25 cellular contexts compared by ENCODE assay signal in the genomic region with DNA sequence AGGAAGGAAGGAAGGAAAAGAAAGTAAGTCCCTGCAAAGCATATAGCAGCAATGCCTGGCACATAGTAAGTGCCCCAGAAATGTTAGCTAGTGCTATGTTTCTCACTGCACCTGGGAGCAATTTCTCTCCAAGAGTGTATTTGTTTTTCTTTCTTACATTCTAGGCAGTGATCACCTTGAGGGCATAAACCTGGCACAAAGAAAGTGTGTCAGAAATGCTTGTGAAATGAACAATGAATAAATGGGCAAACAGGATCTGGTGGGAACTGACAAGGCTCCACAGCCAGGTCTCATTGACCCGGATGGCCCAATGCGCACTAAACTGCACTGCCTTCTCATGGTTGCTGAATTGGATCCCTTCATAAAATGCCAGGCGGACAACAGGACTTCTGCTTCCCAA.
"Had no signal": no experiment of that assay in that cellular context is flagged by ENCODE, and none has a peak within 500 bp of the region (broad histone marks: within the 10 kb centered on the region; RNA-seq: fewer than 3 reads in every experiment).

No MANE protein-coding gene starts in this region.

- H3K36me3 ChIP-seq: neutrophil, right atrium auricular region, right lobe of liver, tibial nerve, uterus had no signal

- H2AFZ ChIP-seq: hepatocyte, parathyroid adenoma had no signal

- H3K9me3 Mint-ChIP-seq: natural killer cell treated with Interleukin-12 subunit alpha and Interleukin-12 subunit beta and Interleukin-15 and Interleukin-18, amount 100 ng/mL, for 72 hours; stimulated activated naive CD8-positive, alpha-beta T cell treated with anti-CD3 and anti-CD28 coated beads, Interleukin-15, amount 100 ng/mL, for 72 hours; type B pancreatic cell had no signal

- H3K79me2 ChIP-seq: hepatocyte, parathyroid adenoma had no signal

- H3K4me2 ChIP-seq: hepatocyte, smooth muscle cell had no signal

- H3K27ac Mint-ChIP-seq: memory B cell; naive thymus-derived CD4-positive, alpha-beta T cell; natural killer cell treated with Interleukin-12 subunit alpha and Interleukin-12 subunit beta and Interleukin-15 and Interleukin-18, amount 100 ng/mL, for 72 hours; stimulated activated memory B cell treated with anti-CD40 and anti-IgM and Interleukin-4, amounts not matched to agents 10 μg/mL and 1 μg/mL and 100 μg/mL, for 72 hours; stimulated activated naive CD8-positive, alpha-beta T cell treated with anti-CD3 and anti-CD28 coated beads, Interleukin-15, amount 100 ng/mL, for 72 hours; type B pancreatic cell had no signal

- H3K4me1 ChIP-seq: left ventricle myocardium inferior, parathyroid adenoma, psoas muscle, right atrium auricular region, right lobe of liver had no signal

- H3K27ac ChIP-seq: hepatocyte, left ventricle myocardium inferior, neutrophil, parathyroid adenoma, psoas muscle, right atrium auricular region, right lobe of liver, tibial nerve, uterus had no signal

- H3K27me3 Mint-ChIP-seq: memory B cell; natural killer cell treated with Interleukin-12 subunit alpha and Interleukin-12 subunit beta and Interleukin-15 and Interleukin-18, amount 100 ng/mL, for 72 hours; stimulated activated memory B cell treated with anti-CD40 and anti-IgM and Interleukin-4, amounts not matched to agents 10 μg/mL and 1 μg/mL and 100 μg/mL, for 72 hours; stimulated activated naive CD8-positive, alpha-beta T cell treated with anti-CD3 and anti-CD28 coated beads, Interleukin-15, amount 100 ng/mL, for 72 hours; type B pancreatic cell had no signal

- H3K9ac ChIP-seq: parathyroid adenoma had no signal

- H3K4me1 Mint-ChIP-seq: memory B cell; naive thymus-derived CD4-positive, alpha-beta T cell; stimulated activated memory B cell treated with anti-CD40 and anti-IgM and Interleukin-4, amounts not matched to agents 10 μg/mL and 1 μg/mL and 100 μg/mL, for 72 hours; stimulated activated naive CD8-positive, alpha-beta T cell treated with anti-CD3 and anti-CD28 coated beads, Interleukin-15, amount 100 ng/mL, for 72 hours had no signal

- H3K36me3 Mint-ChIP-seq: memory B cell; naive thymus-derived CD4-positive, alpha-beta T cell; natural killer cell treated with Interleukin-12 subunit alpha and Interleukin-12 subunit beta and Interleukin-15 and Interleukin-18, amount 100 ng/mL, for 72 hours; stimulated activated memory B cell treated with anti-CD40 and anti-IgM and Interleukin-4, amounts not matched to agents 10 μg/mL and 1 μg/mL and 100 μg/mL, for 72 hours; type B pancreatic cell had no signal

- DNase-seq: left ventricle myocardium inferior; midbrain; mucosa of descending colon; naive thymus-derived CD4-positive, alpha-beta T cell; occipital lobe; psoas muscle; right lobe of liver; stimulated activated CD4-positive, alpha-beta T cell treated with anti-CD3 and anti-CD28 coated beads, Interleukin-1b, Interleukin-23, amount 100 ng/mL, for 48 hours; stimulated activated CD4-positive, alpha-beta T cell treated with anti-CD3 and anti-CD28 coated beads, Interleukin-2, amount 100 ng/mL, for 48 hours; stimulated activated CD4-positive, alpha-beta T cell treated with anti-CD3 and anti-CD28 coated beads, Interleukin-4, amount 100 ng/mL, for 4 hours; stimulated activated CD8-positive, alpha-beta memory T cell treated with anti-CD3 and anti-CD28 coated beads, Interleukin-4, amount 100 ng/mL, for 48 hours; stimulated activated naive CD4-positive, alpha-beta T cell treated with Interleukin-2 at 50 U/mL for 16 hours; stimulated activated naive CD8-positive, alpha-beta T cell treated with anti-CD3 and anti-CD28 coated beads, Interleukin-15, amount 100 ng/mL, for 72 hours; uterus had no signal

- H3K4me3 ChIP-seq: hepatocyte, left ventricle myocardium inferior, lung, mucosa of descending colon, psoas muscle, right atrium auricular region, right lobe of liver, smooth muscle cell, tibial nerve, uterus had no signal

- H3K27me3 ChIP-seq: hepatocyte, neutrophil, right atrium auricular region, right lobe of liver, tibial nerve, uterus had no signal

- ATAC-seq: mucosa of descending colon; naive thymus-derived CD4-positive, alpha-beta T cell; natural killer cell treated with Interleukin-12 subunit alpha and Interleukin-12 subunit beta and Interleukin-15 and Interleukin-18, amount 100 ng/mL, for 72 hours; psoas muscle; right lobe of liver; stimulated activated memory B cell treated with anti-CD40 and anti-IgM and Interleukin-4, amounts not matched to agents 10 μg/mL and 1 μg/mL and 100 μg/mL, for 72 hours; stimulated activated naive CD8-positive, alpha-beta T cell treated with anti-CD3 and anti-CD28 coated beads, Interleukin-15, amount 100 ng/mL, for 72 hours had no signal

- H3K9me3 ChIP-seq: left ventricle myocardium inferior, mucosa of descending colon, neutrophil, psoas muscle, right atrium auricular region, right lobe of liver, tibial nerve, uterus had no signal

- H3K4me3 Mint-ChIP-seq: memory B cell; naive thymus-derived CD4-positive, alpha-beta T cell; natural killer cell treated with Interleukin-12 subunit alpha and Interleukin-12 subunit beta and Interleukin-15 and Interleukin-18, amount 100 ng/mL, for 72 hours; stimulated activated memory B cell treated with anti-CD40 and anti-IgM and Interleukin-4, amounts not matched to agents 10 μg/mL and 1 μg/mL and 100 μg/mL, for 72 hours; stimulated activated naive CD8-positive, alpha-beta T cell treated with anti-CD3 and anti-CD28 coated beads, Interleukin-15, amount 100 ng/mL, for 72 hours; type B pancreatic cell had no signal
